ENCODE assay signal across 2 cellular contexts in the genomic region with DNA sequence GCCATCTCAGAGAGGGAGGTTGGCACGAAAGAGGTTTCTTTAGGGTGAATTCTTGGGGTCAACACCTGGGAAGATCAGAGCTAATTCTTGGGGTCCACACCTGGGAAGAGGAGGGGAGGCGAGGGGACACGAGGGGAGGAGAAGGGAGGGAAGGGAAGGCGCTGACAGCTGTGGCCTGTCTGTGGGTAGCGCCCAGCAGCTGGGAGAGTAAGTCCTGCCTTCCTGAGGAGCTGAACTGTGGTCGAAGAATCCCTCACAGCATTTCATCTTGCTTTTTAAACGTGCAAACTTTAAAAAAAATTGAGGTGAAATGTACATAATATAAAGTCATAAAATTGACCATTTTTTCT.
TF ChIP-seq lines count a peak whose summit lies in the region.

No MANE protein-coding gene starts in this region.

TF ChIP-seq in GM23338, 12 proteins besides CTCF, POLR2A, EP300 and RAD21 (continued from another document):
- no peak for TF ChIP-seq REST (IDR thresholded peaks at IDR 0.05; ENCODE audit: unreplicated experiment)
- TF ChIP-seq, protein P1, sequence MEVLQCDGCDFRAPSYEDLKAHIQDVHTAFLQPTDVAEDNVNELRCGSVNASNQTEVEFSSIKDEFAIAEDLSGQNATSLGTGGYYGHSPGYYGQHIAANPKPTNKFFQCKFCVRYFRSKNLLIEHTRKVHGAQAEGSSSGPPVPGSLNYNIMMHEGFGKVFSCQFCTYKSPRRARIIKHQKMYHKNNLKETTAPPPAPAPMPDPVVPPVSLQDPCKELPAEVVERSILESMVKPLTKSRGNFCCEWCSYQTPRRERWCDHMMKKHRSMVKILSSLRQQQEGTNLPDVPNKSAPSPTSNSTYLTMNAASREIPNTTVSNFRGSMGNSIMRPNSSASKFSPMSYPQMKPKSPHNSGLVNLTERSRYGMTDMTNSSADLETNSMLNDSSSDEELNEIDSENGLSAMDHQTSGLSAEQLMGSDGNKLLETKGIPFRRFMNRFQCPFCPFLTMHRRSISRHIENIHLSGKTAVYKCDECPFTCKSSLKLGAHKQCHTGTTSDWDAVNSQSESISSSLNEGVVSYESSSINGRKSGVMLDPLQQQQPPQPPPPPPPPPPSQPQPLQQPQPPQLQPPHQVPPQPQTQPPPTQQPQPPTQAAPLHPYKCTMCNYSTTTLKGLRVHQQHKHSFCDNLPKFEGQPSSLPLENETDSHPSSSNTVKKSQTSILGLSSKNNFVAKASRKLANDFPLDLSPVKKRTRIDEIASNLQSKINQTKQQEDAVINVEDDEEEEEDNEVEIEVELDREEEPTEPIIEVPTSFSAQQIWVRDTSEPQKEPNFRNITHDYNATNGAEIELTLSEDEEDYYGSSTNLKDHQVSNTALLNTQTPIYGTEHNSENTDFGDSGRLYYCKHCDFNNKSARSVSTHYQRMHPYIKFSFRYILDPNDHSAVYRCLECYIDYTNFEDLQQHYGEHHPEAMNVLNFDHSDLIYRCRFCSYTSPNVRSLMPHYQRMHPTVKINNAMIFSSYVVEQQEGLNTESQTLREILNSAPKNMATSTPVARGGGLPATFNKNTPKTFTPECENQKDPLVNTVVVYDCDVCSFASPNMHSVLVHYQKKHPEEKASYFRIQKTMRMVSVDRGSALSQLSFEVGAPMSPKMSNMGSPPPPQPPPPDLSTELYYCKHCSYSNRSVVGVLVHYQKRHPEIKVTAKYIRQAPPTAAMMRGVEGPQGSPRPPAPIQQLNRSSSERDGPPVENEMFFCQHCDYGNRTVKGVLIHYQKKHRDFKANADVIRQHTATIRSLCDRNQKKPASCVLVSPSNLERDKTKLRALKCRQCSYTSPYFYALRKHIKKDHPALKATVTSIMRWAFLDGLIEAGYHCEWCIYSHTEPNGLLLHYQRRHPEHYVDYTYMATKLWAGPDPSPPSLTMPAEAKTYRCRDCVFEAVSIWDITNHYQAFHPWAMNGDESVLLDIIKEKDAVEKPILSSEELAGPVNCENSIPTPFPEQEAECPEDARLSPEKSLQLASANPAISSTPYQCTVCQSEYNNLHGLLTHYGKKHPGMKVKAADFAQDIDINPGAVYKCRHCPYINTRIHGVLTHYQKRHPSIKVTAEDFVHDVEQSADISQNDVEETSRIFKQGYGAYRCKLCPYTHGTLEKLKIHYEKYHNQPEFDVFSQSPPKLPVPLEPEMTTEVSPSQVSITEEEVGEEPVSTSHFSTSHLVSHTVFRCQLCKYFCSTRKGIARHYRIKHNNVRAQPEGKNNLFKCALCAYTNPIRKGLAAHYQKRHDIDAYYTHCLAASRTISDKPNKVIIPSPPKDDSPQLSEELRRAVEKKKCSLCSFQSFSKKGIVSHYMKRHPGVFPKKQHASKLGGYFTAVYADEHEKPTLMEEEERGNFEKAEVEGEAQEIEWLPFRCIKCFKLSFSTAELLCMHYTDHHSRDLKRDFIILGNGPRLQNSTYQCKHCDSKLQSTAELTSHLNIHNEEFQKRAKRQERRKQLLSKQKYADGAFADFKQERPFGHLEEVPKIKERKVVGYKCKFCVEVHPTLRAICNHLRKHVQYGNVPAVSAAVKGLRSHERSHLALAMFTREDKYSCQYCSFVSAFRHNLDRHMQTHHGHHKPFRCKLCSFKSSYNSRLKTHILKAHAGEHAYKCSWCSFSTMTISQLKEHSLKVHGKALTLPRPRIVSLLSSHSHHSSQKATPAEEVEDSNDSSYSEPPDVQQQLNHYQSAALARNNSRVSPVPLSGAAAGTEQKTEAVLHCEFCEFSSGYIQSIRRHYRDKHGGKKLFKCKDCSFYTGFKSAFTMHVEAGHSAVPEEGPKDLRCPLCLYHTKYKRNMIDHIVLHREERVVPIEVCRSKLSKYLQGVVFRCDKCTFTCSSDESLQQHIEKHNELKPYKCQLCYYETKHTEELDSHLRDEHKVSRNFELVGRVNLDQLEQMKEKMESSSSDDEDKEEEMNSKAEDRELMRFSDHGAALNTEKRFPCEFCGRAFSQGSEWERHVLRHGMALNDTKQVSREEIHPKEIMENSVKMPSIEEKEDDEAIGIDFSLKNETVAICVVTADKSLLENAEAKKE (CRISPR knock-in tag; IDR thresholded peaks at IDR 0.05): no peak
- no peak for TF ChIP-seq NANOG (IDR thresholded peaks at IDR 0.05; ENCODE audit: borderline replicate concordance)
- TF ChIP-seq ZNF331 (CRISPR knock-in tag; IDR thresholded peaks at IDR 0.05; ENCODE audit: low read depth): no peak
- TF ChIP-seq ETS1 (IDR thresholded peaks at IDR 0.05): no peak
- TF ChIP-seq EZH2 (IDR thresholded peaks at IDR 0.05; ENCODE audit: low read depth, unreplicated experiment): no peak
- no peak for TF ChIP-seq JUNB (IDR thresholded peaks at IDR 0.05; ENCODE audit: unreplicated experiment)
- no peak for TF ChIP-seq POLR2AphosphoS5 (IDR thresholded peaks at IDR 0.05; ENCODE audit: low read depth)
- no peak for TF ChIP-seq ZNF114 (CRISPR knock-in tag; IDR thresholded peaks at IDR 0.05)

TF ChIP-seq in K562, 482 proteins besides CTCF, POLR2A, EP300 and RAD21 (continued from another document):
- no peak for TF ChIP-seq CHD7 (IDR thresholded peaks at IDR 0.05; ENCODE audit: low read depth, low read length)
- peak; percentile 55; the same call in 1 of the 2 replicates for TF ChIP-seq ZBTB7A (IDR thresholded peaks at IDR 0.05; ENCODE audit: borderline replicate concordance, control insufficient read depth, low read depth, low read length)
- 0 out of 4 replicates have a peak, but pooled peaks of 1 of the 2 experiments have one; percentile 54 for TF ChIP-seq FOXA3 (CRISPR knock-in tag; conservative IDR thresholded peaks at IDR 0.05 in 1 of 2, IDR thresholded peaks at IDR 0.05 in 1 of 2)
- TF ChIP-seq DACH1 (IDR thresholded peaks at IDR 0.05; ENCODE audit: partially characterized antibody): peak; percentile 23
